11 cellular contexts compared by ENCODE assay signal in genomic region chr9:21558079-21558478, GRCh38.
DNase-seq lines count a peak whose midpoint lies in the region; ATAC-seq and TF ChIP-seq lines count a peak whose summit lies in the region.
"Had no signal": no experiment of that assay in that cellular context is flagged by ENCODE, and none has a peak within 500 bp of the region (broad histone marks: within the 10 kb centered on the region; RNA-seq: fewer than 3 reads in every experiment).

No MANE protein-coding gene starts in this region.

- H3K4me3 ChIP-seq in HUES6 (ENCODE audit: low read depth, low read length) (peak overlapping the region; percentile 91), cardiac fibroblast (replicated peaks in 1 of 2; ENCODE audit: low read depth in 2 of 2, low read length in 2 of 2) (peak overlapping the region; percentile 81 to 82), muscle layer of duodenum (ENCODE audit: low read depth in 1 of 2, low read length in 2 of 2) (peak overlapping the region in 1 of 2 donors; percentile 76), adrenal gland (no peak overlapping the region)
- H3K4me3 ChIP-seq: ovary had no signal

- H3K4me1 ChIP-seq in HUES6 (ENCODE audit: control insufficient read depth, insufficient read depth, low read length) (peaks cover 14% of the 10 kb centered on the region), muscle layer of duodenum (ENCODE audit: control insufficient read depth in 1 of 2, insufficient read depth in 2 of 2, low read length in 2 of 2) (peaks cover 0 to 15% of the 10 kb centered on the region in 2 donors), adrenal gland (replicated peaks in 1 of 2) (peaks cover 6 to 11% of the 10 kb centered on the region in 2 donors)

- H3K27me3 Mint-ChIP-seq in CD4-positive, alpha-beta T cell, result peaks cover 47% of the 10 kb centered on the region

- no peak for DNase-seq in CD4-positive, alpha-beta T cell
- DNase-seq in cardiac fibroblast (ENCODE audit: low read depth in 2 of 2) (peak in 1 of 2 donors; percentile 24), adrenal gland (no peak), NCI-H82 treated with DMSO at 0.1 percent for 48 hours (lab: John Stamatoyannopoulos, UW; ENCODE audit: unreplicated experiment) (no peak), NCI-H2227 treated with DMSO at 0.1 percent for 48 hours (lab: John Stamatoyannopoulos, UW) (no peak)
- DNase-seq: dorsolateral prefrontal cortex, NCI-H446 treated with DMSO at 0.1 percent for 48 hours, ovary had no signal

- H3K27me3 ChIP-seq in CD4-positive, alpha-beta T cell (ENCODE audit: control insufficient read depth, insufficient read depth, low read length), result peaks cover 45% of the 10 kb centered on the region
- peaks cover 28% of the 10 kb centered on the region for H3K27me3 ChIP-seq in HUES6 (ENCODE audit: control insufficient read depth, insufficient read depth, low read length)
- peaks cover 23% of the 10 kb centered on the region for H3K27me3 ChIP-seq in muscle layer of duodenum (ENCODE audit: low read depth, low read length)
- peaks cover 59% of the 10 kb centered on the region for H3K27me3 ChIP-seq in adrenal gland

- H3K36me3 Mint-ChIP-seq in CD4-positive, alpha-beta T cell (ENCODE audit: low read depth), result peaks cover 7% of the 10 kb centered on the region

- no peak overlapping the region for H3K27ac Mint-ChIP-seq in CD4-positive, alpha-beta T cell

- H3K4me3 Mint-ChIP-seq in CD4-positive, alpha-beta T cell, result peak overlapping the region; percentile 98

- peaks cover 19% of the 10 kb centered on the region for H3K4me1 Mint-ChIP-seq in CD4-positive, alpha-beta T cell (ENCODE audit: low read depth)

- H3K9ac ChIP-seq in HUES6 (ENCODE audit: low read length), result no peak overlapping the region

- CTCF ChIA-PET in CD4-positive, alpha-beta T cell (lab: Charles Lee), result no interaction called here

- H3K9me3 Mint-ChIP-seq in CD4-positive, alpha-beta T cell, result no peaks in the 10 kb centered on the region

- H3K36me3 ChIP-seq in HUES6 (ENCODE audit: control insufficient read depth, insufficient read depth, low read length) (no peaks in the 10 kb centered on the region), muscle layer of duodenum (ENCODE audit: control insufficient read depth in 1 of 2, insufficient read depth in 2 of 2, low read length in 2 of 2) (no peaks in the 10 kb centered on the region), adrenal gland (replicated peaks in 1 of 2) (no peaks in the 10 kb centered on the region)
- H3K36me3 ChIP-seq: ovary had no signal

- intact Hi-C loops in CD4-positive, alpha-beta T cell (cut with DNase I, micrococcal nuclease), result loop anchor here (10.0 kb wide), 2 partner anchors 63 to 223 kb away; partner anchors contain the start of gene KLHL9 (in 1 of the 2)
- intact Hi-C loops in adrenal gland (cut with DNase I), result no loop called here

- WGBS in adrenal gland, 4 donors, result 33 to 61% (median 42%) methylated on average over 1 of the region's 1 CpG

- H3K27ac ChIP-seq in CD4-positive, alpha-beta T cell (ENCODE audit: low read depth, low read length), result no peak overlapping the region
- H3K27ac ChIP-seq in HUES6 (ENCODE audit: low read depth, low read length) (no peak overlapping the region), muscle layer of duodenum (ENCODE audit: low read length) (peak overlapping the region; percentile 50), adrenal gland (no peak overlapping the region)
- H3K27ac ChIP-seq: dorsolateral prefrontal cortex, ovary had no signal

- TF ChIP-seq CTCF in CD4-positive, alpha-beta T cell (IDR thresholded peaks at IDR 0.05), result no peak
- TF ChIP-seq CTCF in cardiac fibroblast (IDR thresholded peaks at IDR 0.05; ENCODE audit: low read depth, low read length) (no peak), adrenal gland (IDR thresholded peaks at IDR 0.05) (no peak)

- POLR2A ChIA-PET in CD4-positive, alpha-beta T cell (lab: Charles Lee), result interaction anchor here (0.6 kb wide), 1 partner anchor 396 kb away, joined by 3 read pairs; no protein-coding TSS in a partner anchor

- no peak for TF ChIP-seq POLR2A in adrenal gland (IDR thresholded peaks at IDR 0.05)

- no peak for ATAC-seq in CD4-positive, alpha-beta T cell (ENCODE audit: poor library complexity)
- ATAC-seq in HG02678 (IDR thresholded peaks at IDR 0.05; ENCODE audit: unreplicated experiment), result no peak

- no peaks in the 10 kb centered on the region for H3K9me3 ChIP-seq in CD4-positive, alpha-beta T cell (ENCODE audit: control insufficient read depth, low read length)
- H3K9me3 ChIP-seq in HUES6 (ENCODE audit: control insufficient read depth, insufficient read depth, low read depth, low read length), result no peaks in the 10 kb centered on the region
- H3K9me3 ChIP-seq in muscle layer of duodenum (ENCODE audit: control insufficient read depth in 1 of 2, low read length in 2 of 2), result no peaks in the 10 kb centered on the region
- no peaks in the 10 kb centered on the region for H3K9me3 ChIP-seq in adrenal gland (replicated peaks in 1 of 3)
- H3K9me3 ChIP-seq: ovary had no signal

Comparison
In these comparisons a context has a peak if more than half of its experiments do, and no peak if none do; other contexts are left out.
1. H3K4me3 ChIP-seq: peak in HUES6 (single experiment) and cardiac fibroblast (2 of 2); none in adrenal gland (0 of 4).
2. intact Hi-C loops: an anchor here in CD4-positive, alpha-beta T cell (10.0 kb wide); none called in adrenal gland.